Comparison of ENCODE assay signal across 1 cellular context in the genomic region with DNA sequence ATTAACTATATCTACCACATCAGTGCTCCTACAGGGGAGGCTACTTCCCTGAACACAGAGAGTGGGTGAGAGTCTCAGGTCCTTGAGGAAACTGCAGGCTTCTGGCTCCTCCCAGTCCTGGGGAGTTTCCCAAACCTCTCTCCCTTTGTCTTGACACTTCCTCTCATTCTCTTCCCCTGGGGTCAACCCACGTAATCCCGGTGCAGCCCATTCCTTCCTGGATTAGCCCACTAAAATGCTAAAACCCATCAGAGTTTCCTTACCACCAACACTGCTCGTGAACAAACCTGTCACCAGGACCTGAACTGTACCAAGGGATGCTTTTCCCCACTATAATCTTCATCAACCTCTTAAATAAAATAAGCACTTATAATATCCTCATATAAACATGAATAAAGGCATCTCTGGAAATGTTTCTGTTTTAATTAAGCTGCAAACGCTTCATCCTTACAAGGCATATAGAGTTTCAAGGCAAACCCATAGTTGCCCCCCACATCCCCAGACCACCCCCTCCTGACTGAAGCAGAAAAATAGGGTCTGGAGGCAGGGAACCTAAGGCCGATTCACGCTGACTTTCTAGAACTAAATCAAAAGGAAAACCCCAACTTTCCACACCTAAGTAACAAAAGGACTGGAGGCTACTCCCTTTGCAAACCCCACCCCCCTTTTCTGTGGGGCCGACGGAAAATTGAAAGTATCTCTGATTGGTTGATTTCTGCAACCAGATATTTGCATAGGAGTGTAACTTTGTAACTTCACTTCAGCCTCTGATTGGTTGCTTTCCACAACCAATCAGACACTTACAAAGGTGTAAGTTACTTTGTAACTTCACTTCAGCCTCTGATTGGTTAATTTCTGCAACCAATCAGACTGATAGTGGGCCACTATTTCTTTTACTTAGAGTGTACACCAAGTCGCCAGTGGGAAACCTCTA.
TF ChIP-seq lines count a peak whose summit lies in the region.

No MANE protein-coding gene starts in this region.

TF ChIP-seq in HepG2, 621 proteins besides CTCF, POLR2A, EP300 and RAD21 (continued from another document and continues in another):
- TF ChIP-seq, protein P1, sequence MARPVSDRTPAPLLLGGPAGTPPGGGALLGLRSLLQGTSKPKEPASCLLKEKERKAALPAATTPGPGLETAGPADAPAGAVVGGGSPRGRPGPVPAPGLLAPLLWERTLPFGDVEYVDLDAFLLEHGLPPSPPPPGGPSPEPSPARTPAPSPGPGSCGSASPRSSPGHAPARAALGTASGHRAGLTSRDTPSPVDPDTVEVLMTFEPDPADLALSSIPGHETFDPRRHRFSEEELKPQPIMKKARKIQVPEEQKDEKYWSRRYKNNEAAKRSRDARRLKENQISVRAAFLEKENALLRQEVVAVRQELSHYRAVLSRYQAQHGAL (CRISPR knock-in tag; IDR thresholded peaks at IDR 0.05; ENCODE audit: not compliant biosample characterization) = no peak
- peak; percentile 86 for TF ChIP-seq NFYB (CRISPR knock-in tag; IDR thresholded peaks at IDR 0.05)
- TF ChIP-seq, protein P2, sequence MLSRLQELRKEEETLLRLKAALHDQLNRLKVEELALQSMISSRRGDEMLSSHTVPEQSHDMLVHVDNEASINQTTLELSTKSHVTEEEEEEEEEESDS (CRISPR knock-in tag; IDR thresholded peaks at IDR 0.05; ENCODE audit: borderline replicate concordance) = no peak
- TF ChIP-seq, protein P3, sequence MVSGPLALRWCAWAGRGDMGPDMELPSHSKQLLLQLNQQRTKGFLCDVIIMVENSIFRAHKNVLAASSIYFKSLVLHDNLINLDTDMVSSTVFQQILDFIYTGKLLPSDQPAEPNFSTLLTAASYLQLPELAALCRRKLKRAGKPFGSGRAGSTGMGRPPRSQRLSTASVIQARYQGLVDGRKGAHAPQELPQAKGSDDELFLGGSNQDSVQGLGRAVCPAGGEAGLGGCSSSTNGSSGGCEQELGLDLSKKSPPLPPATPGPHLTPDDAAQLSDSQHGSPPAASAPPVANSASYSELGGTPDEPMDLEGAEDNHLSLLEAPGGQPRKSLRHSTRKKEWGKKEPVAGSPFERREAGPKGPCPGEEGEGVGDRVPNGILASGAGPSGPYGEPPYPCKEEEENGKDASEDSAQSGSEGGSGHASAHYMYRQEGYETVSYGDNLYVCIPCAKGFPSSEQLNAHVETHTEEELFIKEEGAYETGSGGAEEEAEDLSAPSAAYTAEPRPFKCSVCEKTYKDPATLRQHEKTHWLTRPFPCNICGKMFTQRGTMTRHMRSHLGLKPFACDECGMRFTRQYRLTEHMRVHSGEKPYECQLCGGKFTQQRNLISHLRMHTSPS (CRISPR knock-in tag; IDR thresholded peaks at IDR 0.05; ENCODE audit: low read depth) = no peak
- no peak for TF ChIP-seq NFKB2 (CRISPR knock-in tag; IDR thresholded peaks at IDR 0.05; ENCODE audit: borderline replicate concordance)
- TF ChIP-seq, protein P4, sequence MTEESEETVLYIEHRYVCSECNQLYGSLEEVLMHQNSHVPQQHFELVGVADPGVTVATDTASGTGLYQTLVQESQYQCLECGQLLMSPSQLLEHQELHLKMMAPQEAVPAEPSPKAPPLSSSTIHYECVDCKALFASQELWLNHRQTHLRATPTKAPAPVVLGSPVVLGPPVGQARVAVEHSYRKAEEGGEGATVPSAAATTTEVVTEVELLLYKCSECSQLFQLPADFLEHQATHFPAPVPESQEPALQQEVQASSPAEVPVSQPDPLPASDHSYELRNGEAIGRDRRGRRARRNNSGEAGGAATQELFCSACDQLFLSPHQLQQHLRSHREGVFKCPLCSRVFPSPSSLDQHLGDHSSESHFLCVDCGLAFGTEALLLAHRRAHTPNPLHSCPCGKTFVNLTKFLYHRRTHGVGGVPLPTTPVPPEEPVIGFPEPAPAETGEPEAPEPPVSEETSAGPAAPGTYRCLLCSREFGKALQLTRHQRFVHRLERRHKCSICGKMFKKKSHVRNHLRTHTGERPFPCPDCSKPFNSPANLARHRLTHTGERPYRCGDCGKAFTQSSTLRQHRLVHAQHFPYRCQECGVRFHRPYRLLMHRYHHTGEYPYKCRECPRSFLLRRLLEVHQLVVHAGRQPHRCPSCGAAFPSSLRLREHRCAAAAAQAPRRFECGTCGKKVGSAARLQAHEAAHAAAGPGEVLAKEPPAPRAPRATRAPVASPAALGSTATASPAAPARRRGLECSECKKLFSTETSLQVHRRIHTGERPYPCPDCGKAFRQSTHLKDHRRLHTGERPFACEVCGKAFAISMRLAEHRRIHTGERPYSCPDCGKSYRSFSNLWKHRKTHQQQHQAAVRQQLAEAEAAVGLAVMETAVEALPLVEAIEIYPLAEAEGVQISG (CRISPR knock-in tag; IDR thresholded peaks at IDR 0.05) = peak; percentile 10; the same call in 1 of the 2 replicates
- TF ChIP-seq, protein P5, sequence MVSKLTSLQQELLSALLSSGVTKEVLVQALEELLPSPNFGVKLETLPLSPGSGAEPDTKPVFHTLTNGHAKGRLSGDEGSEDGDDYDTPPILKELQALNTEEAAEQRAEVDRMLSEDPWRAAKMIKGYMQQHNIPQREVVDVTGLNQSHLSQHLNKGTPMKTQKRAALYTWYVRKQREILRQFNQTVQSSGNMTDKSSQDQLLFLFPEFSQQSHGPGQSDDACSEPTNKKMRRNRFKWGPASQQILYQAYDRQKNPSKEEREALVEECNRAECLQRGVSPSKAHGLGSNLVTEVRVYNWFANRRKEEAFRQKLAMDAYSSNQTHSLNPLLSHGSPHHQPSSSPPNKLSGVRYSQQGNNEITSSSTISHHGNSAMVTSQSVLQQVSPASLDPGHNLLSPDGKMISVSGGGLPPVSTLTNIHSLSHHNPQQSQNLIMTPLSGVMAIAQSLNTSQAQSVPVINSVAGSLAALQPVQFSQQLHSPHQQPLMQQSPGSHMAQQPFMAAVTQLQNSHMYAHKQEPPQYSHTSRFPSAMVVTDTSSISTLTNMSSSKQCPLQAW (CRISPR knock-in tag; IDR thresholded peaks at IDR 0.05) = no peak
- 0 out of 2 replicates have a peak, but pooled peaks have one; percentile 23 for TF ChIP-seq TOE1 (CRISPR knock-in tag; IDR thresholded peaks at IDR 0.05)
- TF ChIP-seq, protein P6, sequence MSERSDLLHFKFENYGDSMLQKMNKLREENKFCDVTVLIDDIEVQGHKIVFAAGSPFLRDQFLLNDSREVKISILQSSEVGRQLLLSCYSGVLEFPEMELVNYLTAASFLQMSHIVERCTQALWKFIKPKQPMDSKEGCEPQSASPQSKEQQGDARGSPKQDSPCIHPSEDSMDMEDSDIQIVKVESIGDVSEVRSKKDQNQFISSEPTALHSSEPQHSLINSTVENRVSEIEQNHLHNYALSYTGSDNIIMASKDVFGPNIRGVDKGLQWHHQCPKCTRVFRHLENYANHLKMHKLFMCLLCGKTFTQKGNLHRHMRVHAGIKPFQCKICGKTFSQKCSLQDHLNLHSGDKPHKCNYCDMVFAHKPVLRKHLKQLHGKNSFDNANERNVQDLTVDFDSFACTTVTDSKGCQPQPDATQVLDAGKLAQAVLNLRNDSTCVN (CRISPR knock-in tag; IDR thresholded peaks at IDR 0.05; ENCODE audit: borderline replicate concordance) = no peak
- TF ChIP-seq, protein P7, sequence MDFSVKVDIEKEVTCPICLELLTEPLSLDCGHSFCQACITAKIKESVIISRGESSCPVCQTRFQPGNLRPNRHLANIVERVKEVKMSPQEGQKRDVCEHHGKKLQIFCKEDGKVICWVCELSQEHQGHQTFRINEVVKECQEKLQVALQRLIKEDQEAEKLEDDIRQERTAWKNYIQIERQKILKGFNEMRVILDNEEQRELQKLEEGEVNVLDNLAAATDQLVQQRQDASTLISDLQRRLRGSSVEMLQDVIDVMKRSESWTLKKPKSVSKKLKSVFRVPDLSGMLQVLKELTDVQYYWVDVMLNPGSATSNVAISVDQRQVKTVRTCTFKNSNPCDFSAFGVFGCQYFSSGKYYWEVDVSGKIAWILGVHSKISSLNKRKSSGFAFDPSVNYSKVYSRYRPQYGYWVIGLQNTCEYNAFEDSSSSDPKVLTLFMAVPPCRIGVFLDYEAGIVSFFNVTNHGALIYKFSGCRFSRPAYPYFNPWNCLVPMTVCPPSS (IDR thresholded peaks at IDR 0.05) = no peak
- TF ChIP-seq ZNF788 (CRISPR knock-in tag; IDR thresholded peaks at IDR 0.05; ENCODE audit: borderline replicate concordance) = no peak
- no peak for TF ChIP-seq ZNF567 (CRISPR knock-in tag; IDR thresholded peaks at IDR 0.05; ENCODE audit: borderline replicate concordance)
- TF ChIP-seq NFYC (CRISPR knock-in tag; IDR thresholded peaks at IDR 0.05) = peak; percentile 88
- TF ChIP-seq ZNF124 (CRISPR knock-in tag; IDR thresholded peaks at IDR 0.05) = 0 out of 2 replicates have a peak, but pooled peaks have one; percentile 4
- TF ChIP-seq, protein P8, sequence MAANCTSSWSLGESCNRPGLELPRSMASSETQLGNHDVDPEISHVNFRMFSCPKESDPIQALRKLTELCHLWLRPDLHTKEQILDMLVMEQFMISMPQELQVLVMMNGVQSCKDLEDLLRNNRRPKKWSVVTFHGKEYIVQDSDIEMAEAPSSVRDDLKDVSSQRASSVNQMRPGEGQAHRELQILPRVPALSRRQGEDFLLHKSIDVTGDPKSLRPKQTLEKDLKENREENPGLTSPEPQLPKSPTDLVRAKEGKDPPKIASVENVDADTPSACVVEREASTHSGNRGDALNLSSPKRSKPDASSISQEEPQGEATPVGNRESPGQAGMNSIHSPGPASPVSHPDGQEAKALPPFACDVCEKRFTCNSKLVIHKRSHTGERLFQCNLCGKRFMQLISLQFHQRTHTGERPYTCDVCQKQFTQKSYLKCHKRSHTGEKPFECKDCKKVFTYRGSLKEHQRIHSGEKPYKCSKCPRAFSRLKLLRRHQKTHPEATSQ (CRISPR knock-in tag; IDR thresholded peaks at IDR 0.05; ENCODE audit: borderline replicate concordance) = peak; percentile 45; the same call in 1 of the 2 replicates
- 0 out of 2 replicates have a peak, but pooled peaks have one; percentile 43 for TF ChIP-seq POGZ (CRISPR knock-in tag; IDR thresholded peaks at IDR 0.05)
- TF ChIP-seq ATF1 (CRISPR knock-in tag; IDR thresholded peaks at IDR 0.05) = peak; percentile 43; the same call in 1 of the 2 replicates
- TF ChIP-seq, protein P9, sequence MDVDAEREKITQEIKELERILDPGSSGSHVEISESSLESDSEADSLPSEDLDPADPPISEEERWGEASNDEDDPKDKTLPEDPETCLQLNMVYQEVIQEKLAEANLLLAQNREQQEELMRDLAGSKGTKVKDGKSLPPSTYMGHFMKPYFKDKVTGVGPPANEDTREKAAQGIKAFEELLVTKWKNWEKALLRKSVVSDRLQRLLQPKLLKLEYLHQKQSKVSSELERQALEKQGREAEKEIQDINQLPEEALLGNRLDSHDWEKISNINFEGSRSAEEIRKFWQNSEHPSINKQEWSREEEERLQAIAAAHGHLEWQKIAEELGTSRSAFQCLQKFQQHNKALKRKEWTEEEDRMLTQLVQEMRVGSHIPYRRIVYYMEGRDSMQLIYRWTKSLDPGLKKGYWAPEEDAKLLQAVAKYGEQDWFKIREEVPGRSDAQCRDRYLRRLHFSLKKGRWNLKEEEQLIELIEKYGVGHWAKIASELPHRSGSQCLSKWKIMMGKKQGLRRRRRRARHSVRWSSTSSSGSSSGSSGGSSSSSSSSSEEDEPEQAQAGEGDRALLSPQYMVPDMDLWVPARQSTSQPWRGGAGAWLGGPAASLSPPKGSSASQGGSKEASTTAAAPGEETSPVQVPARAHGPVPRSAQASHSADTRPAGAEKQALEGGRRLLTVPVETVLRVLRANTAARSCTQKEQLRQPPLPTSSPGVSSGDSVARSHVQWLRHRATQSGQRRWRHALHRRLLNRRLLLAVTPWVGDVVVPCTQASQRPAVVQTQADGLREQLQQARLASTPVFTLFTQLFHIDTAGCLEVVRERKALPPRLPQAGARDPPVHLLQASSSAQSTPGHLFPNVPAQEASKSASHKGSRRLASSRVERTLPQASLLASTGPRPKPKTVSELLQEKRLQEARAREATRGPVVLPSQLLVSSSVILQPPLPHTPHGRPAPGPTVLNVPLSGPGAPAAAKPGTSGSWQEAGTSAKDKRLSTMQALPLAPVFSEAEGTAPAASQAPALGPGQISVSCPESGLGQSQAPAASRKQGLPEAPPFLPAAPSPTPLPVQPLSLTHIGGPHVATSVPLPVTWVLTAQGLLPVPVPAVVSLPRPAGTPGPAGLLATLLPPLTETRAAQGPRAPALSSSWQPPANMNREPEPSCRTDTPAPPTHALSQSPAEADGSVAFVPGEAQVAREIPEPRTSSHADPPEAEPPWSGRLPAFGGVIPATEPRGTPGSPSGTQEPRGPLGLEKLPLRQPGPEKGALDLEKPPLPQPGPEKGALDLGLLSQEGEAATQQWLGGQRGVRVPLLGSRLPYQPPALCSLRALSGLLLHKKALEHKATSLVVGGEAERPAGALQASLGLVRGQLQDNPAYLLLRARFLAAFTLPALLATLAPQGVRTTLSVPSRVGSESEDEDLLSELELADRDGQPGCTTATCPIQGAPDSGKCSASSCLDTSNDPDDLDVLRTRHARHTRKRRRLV (CRISPR knock-in tag; IDR thresholded peaks at IDR 0.05) = 0 out of 2 replicates have a peak, but pooled peaks have one; percentile 29
- TF ChIP-seq U2AF1 (optimal IDR thresholded peaks at IDR 0.05; ENCODE audit: low read depth, low read length) = no peak
- TF ChIP-seq, protein P10, sequence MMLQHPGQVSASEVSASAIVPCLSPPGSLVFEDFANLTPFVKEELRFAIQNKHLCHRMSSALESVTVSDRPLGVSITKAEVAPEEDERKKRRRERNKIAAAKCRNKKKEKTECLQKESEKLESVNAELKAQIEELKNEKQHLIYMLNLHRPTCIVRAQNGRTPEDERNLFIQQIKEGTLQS (CRISPR knock-in tag; IDR thresholded peaks at IDR 0.05) = no peak
- no peak for TF ChIP-seq LCORL (IDR thresholded peaks at IDR 0.05)
- TF ChIP-seq LCORL (CRISPR knock-in tag; IDR thresholded peaks at IDR 0.05) = 0 out of 2 replicates have a peak, but pooled peaks have one; percentile 8
- peak; percentile 51 for TF ChIP-seq CREB1 (IDR thresholded peaks at IDR 0.05)
- peak; percentile 53; the same call in 1 of the 2 replicates for TF ChIP-seq CREB1 (CRISPR knock-in tag; IDR thresholded peaks at IDR 0.05)
- TF ChIP-seq, protein P11, sequence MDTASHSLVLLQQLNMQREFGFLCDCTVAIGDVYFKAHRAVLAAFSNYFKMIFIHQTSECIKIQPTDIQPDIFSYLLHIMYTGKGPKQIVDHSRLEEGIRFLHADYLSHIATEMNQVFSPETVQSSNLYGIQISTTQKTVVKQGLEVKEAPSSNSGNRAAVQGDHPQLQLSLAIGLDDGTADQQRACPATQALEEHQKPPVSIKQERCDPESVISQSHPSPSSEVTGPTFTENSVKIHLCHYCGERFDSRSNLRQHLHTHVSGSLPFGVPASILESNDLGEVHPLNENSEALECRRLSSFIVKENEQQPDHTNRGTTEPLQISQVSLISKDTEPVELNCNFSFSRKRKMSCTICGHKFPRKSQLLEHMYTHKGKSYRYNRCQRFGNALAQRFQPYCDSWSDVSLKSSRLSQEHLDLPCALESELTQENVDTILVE (CRISPR knock-in tag; IDR thresholded peaks at IDR 0.05) = 0 out of 2 replicates have a peak, but pooled peaks have one; percentile 23
- no peak for TF ChIP-seq ARID2 (CRISPR knock-in tag; IDR thresholded peaks at IDR 0.05; ENCODE audit: borderline replicate concordance)
- TF ChIP-seq MBNL3 (CRISPR knock-in tag; conservative IDR thresholded peaks at IDR 0.05) = no peak
- TF ChIP-seq, protein P12, sequence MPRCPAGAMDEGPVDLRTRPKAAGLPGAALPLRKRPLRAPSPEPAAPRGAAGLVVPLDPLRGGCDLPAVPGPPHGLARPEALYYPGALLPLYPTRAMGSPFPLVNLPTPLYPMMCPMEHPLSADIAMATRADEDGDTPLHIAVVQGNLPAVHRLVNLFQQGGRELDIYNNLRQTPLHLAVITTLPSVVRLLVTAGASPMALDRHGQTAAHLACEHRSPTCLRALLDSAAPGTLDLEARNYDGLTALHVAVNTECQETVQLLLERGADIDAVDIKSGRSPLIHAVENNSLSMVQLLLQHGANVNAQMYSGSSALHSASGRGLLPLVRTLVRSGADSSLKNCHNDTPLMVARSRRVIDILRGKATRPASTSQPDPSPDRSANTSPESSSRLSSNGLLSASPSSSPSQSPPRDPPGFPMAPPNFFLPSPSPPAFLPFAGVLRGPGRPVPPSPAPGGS (CRISPR knock-in tag; IDR thresholded peaks at IDR 0.05) = 0 out of 2 replicates have a peak, but pooled peaks have one; percentile 14
